1 cellular context compared by ENCODE assay signal in genomic region chr2:46438794-46439193, GRCh38.
A peak's percentile ranks its signal among the peaks of the same experiment; 100 is the strongest.
TF ChIP-seq lines count a peak whose summit lies in the region.

No MANE protein-coding gene starts in this region.

TF ChIP-seq in K562, 482 proteins besides CTCF, POLR2A, EP300 and RAD21 (continued from another document and continues in another):
- TF ChIP-seq E2F4 (CRISPR knock-in tag; IDR thresholded peaks at IDR 0.05; ENCODE audit: low read depth), result no peak
- TF ChIP-seq ZZZ3 (IDR thresholded peaks at IDR 0.05), result no peak
- peak; percentile 65 for TF ChIP-seq CBFA2T3 (IDR thresholded peaks at IDR 0.05)
- TF ChIP-seq SMARCA4 (IDR thresholded peaks at IDR 0.05), result peak; percentile 72; the same call in 1 of the 2 replicates
- no peak for TF ChIP-seq GABPB1 (CRISPR knock-in tag; IDR thresholded peaks at IDR 0.05)
- TF ChIP-seq ZNF561 (CRISPR knock-in tag; conservative IDR thresholded peaks at IDR 0.05), result no peak
- TF ChIP-seq RNF219 (CRISPR knock-in tag; IDR thresholded peaks at IDR 0.05), result no peak
- no peak for TF ChIP-seq ZBTB5 (IDR thresholded peaks at IDR 0.05)
- no peak for TF ChIP-seq TRIM25 (IDR thresholded peaks at IDR 0.05; ENCODE audit: borderline replicate concordance)
- no peak for TF ChIP-seq TBP (optimal IDR thresholded peaks at IDR 0.05; ENCODE audit: low read depth, low read length)
- TF ChIP-seq PHB2 (IDR thresholded peaks at IDR 0.05; ENCODE audit: low read depth), result no peak
- TF ChIP-seq HDAC2 (IDR thresholded peaks at IDR 0.05), result 0 out of 2 replicates have a peak, but pooled peaks have one; percentile 45
- no peak for TF ChIP-seq ZNF431 (CRISPR knock-in tag; IDR thresholded peaks at IDR 0.05)
- TF ChIP-seq U2AF1 (optimal IDR thresholded peaks at IDR 0.05; ENCODE audit: low read depth, low read length), result no peak
- TF ChIP-seq ATF3 (IDR thresholded peaks at IDR 0.05), result peak; percentile 94
- TF ChIP-seq ATF3 (CRISPR knock-in tag; conservative IDR thresholded peaks at IDR 0.05), result no peak
- no peak for TF ChIP-seq ZBTB7A (IDR thresholded peaks at IDR 0.05; ENCODE audit: borderline replicate concordance, control insufficient read depth, low read depth, low read length)
- no peak for TF ChIP-seq POLR2AphosphoS2 (IDR thresholded peaks at IDR 0.05; ENCODE audit: low read length)
- peak; percentile 96 for TF ChIP-seq CEBPB (tag; IDR thresholded peaks at IDR 0.05)
- TF ChIP-seq EHMT2 (IDR thresholded peaks at IDR 0.05), result no peak
- TF ChIP-seq SMAD4 (CRISPR knock-in tag; conservative IDR thresholded peaks at IDR 0.05), result no peak
- TF ChIP-seq ZNF24 (IDR thresholded peaks at IDR 0.05), result no peak
- TF ChIP-seq MEIS2 (IDR thresholded peaks at IDR 0.05; ENCODE audit: partially characterized antibody), result peak; percentile 95
- no peak for TF ChIP-seq POU5F1 (IDR thresholded peaks at IDR 0.05; ENCODE audit: borderline replicate concordance, low read depth, low read length, partially characterized antibody)
- TF ChIP-seq NFYB (IDR thresholded peaks at IDR 0.05; ENCODE audit: extremely low read depth, insufficient read length), result no peak
- no peak for TF ChIP-seq ZBTB26 (CRISPR knock-in tag; IDR thresholded peaks at IDR 0.05)
- no peak for TF ChIP-seq HLTF (IDR thresholded peaks at IDR 0.05)
- TF ChIP-seq FOXM1 (IDR thresholded peaks at IDR 0.05; ENCODE audit: low read depth), result peak; percentile 59; the same call in 1 of the 2 replicates
- no peak for TF ChIP-seq FOXM1 (CRISPR knock-in tag; IDR thresholded peaks at IDR 0.05; ENCODE audit: low read depth)
- TF ChIP-seq TRIM24 (IDR thresholded peaks at IDR 0.05), result peak; percentile 77 to 78; a peak in 3 of 4 replicates
- no peak for TF ChIP-seq NR2C2 (CRISPR knock-in tag; IDR thresholded peaks at IDR 0.05)
- no peak for TF ChIP-seq NR2C2 (tag; IDR thresholded peaks at IDR 0.05)
- TF ChIP-seq PKNOX1 (IDR thresholded peaks at IDR 0.05), result peak; percentile 87
- TF ChIP-seq RFX1 (IDR thresholded peaks at IDR 0.05), result no peak
- TF ChIP-seq CEBPG (CRISPR knock-in tag; IDR thresholded peaks at IDR 0.05), result peak; percentile 79
- TF ChIP-seq CEBPG (tag; conservative IDR thresholded peaks at IDR 0.05 in 1 of 2, IDR thresholded peaks at IDR 0.05 in 1 of 2), result peak; percentile 92 to 94
- TF ChIP-seq ZEB2 (IDR thresholded peaks at IDR 0.05), result peak; percentile 94
- no peak for TF ChIP-seq RREB1 (CRISPR knock-in tag; IDR thresholded peaks at IDR 0.05)
- TF ChIP-seq PRMT5 (CRISPR knock-in tag; IDR thresholded peaks at IDR 0.05), result no peak
- TF ChIP-seq ZHX1 (conservative IDR thresholded peaks at IDR 0.05; ENCODE audit: low read length), result no peak
- TF ChIP-seq SMAD3 (CRISPR knock-in tag; conservative IDR thresholded peaks at IDR 0.05), result no peak
- no peak for TF ChIP-seq DDX20 (tag; IDR thresholded peaks at IDR 0.05; ENCODE audit: low read depth)
- TF ChIP-seq TCF3 (CRISPR knock-in tag; IDR thresholded peaks at IDR 0.05), result peak; percentile 67; the same call in 1 of the 2 replicates
- 0 out of 2 replicates have a peak, but pooled peaks have one; percentile 73 for TF ChIP-seq SOX6 (IDR thresholded peaks at IDR 0.05)
- no peak for TF ChIP-seq ZNF384 (IDR thresholded peaks at IDR 0.05; ENCODE audit: low read depth, low read length)
- no peak for TF ChIP-seq RUNX1 (IDR thresholded peaks at IDR 0.05; ENCODE audit: low read depth)
- TF ChIP-seq JUND (IDR thresholded peaks at IDR 0.05; ENCODE audit: borderline replicate concordance, low read depth, low read length), result peak; percentile 68
- TF ChIP-seq JUND (tag; IDR thresholded peaks at IDR 0.05; ENCODE audit: borderline replicate concordance, low read depth, low read length), result peak; percentile 61; the same call in 1 of the 3 replicates
- no peak for TF ChIP-seq ZNF444 (CRISPR knock-in tag; IDR thresholded peaks at IDR 0.05)
- TF ChIP-seq BACH1 (tag; IDR thresholded peaks at IDR 0.05), result peak; percentile 33; the same call in 1 of the 2 replicates
- TF ChIP-seq CSDE1 (IDR thresholded peaks at IDR 0.05), result no peak
- TF ChIP-seq TAL1 (IDR thresholded peaks at IDR 0.05), result peak; percentile 70
- no peak for TF ChIP-seq YBX1 (IDR thresholded peaks at IDR 0.05)
